Comparison of ENCODE assay signal across 4 cellular contexts in the genomic region with DNA sequence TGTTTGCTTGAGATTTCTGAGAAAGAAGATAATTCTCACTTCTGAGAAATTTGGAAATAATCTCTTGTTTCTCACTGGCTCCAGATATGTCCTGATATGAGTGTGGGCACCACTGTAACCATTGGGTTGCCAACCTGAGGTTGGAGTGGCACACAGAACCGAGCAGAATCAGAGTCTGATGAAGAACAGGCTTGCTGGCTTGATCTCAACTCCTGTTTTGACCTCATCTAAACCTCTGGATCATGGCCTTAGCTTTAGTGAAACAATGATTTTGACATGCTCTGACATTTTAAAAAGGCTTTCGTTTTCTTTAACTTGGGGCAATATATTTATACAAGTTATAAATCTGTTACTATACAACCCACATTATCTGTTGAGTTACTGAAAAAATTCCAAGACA.
"Had no signal": no experiment of that assay in that cellular context is flagged by ENCODE, and none has a peak within 500 bp of the region (broad histone marks: within the 10 kb centered on the region; RNA-seq: fewer than 3 reads in every experiment).

No MANE protein-coding gene starts in this region.

- ATAC-seq: HepG2, K562 had no signal

- H3K4me3 ChIP-seq: K562 had no signal

- DNase-seq: KBM-7 had no signal

- H3K27ac ChIP-seq: HL-60 had no signal
